9 cellular contexts compared by ENCODE assay signal in the genomic region with DNA sequence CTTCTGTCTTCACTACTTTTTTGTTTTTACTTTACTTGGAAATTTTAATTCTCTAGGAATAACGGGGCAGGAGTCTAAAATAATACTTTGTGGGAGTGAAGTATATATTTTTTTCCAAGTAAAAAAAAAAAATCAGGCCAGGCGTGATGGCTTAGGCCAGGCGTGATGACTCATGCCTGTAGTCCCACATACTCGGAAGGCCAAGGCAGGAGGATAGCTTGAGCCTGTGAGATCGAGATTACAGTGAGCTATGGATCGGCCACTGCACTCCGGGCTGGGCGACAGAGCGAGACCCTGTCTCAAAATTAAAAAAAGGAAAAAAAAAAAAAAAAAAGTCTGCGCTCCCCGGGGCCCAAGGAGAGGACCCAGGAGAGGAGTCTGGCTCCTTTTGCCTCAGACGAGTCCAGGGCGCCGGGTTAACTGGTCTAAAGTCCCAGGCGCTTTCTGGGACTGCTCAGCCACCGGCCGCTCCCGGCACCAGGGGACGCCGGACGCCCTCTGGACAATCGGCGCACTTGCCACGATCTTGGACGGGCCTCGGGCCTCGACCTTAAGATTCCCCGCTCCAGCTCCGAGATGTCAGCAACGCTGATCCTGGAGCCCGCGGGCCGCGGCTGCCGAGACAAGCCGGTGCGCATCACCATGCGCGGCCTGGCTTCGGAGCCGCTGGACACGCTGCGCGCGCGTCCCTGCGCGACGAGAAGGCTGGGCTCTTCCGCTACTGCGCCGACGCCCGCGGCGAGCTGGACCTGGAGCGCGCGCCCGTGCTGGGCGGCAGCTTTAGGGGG. TPM values are rescaled to one million over a fixed set of nuclear protein-coding genes. Genes with fewer than 3 reads are reported as not detected.
DNase-seq lines count a peak whose midpoint lies in the region; ATAC-seq and TF ChIP-seq lines count a peak whose summit lies in the region.
"Had no signal": no experiment of that assay in that cellular context is flagged by ENCODE, and none has a peak within 500 bp of the region (broad histone marks: within the 10 kb centered on the region; RNA-seq: fewer than 3 reads in every experiment).

No MANE protein-coding gene starts in this region.

- no peak overlapping the region for H3K4me3 Mint-ChIP-seq in neural progenitor cell

- no peaks in the 10 kb centered on the region for H3K9me3 ChIP-seq in RWPE2 (ENCODE audit: severe bottlenecking)
- H3K9me3 ChIP-seq in neural progenitor cell (ENCODE audit: low read depth): no peaks in the 10 kb centered on the region
- H3K9me3 ChIP-seq in BE2C: peaks cover 5% of the 10 kb centered on the region

- peaks cover 5% of the 10 kb centered on the region for H3K4me1 Mint-ChIP-seq in neural progenitor cell

- ATAC-seq in RWPE2 (ENCODE audit: low read depth) (0 out of 3 replicates have a peak, but pooled peaks have one; percentile 7), GM18858 (IDR thresholded peaks at IDR 0.05; ENCODE audit: unreplicated experiment) (no peak), HG03196 (IDR thresholded peaks at IDR 0.05; ENCODE audit: unreplicated experiment) (no peak)

- H3K27me3 Mint-ChIP-seq in neural progenitor cell (ENCODE audit: insufficient read depth, low read depth): peaks cover 5% of the 10 kb centered on the region

- H3F3A ChIP-seq in neural progenitor cell (ENCODE audit: low read depth): no peaks in the 10 kb centered on the region

- H3K9ac ChIP-seq in neural progenitor cell: no peak overlapping the region

- peaks cover 57% of the 10 kb centered on the region for H3K9me3 Mint-ChIP-seq in neural progenitor cell

- no peaks in the 10 kb centered on the region for H3K27me3 ChIP-seq in RWPE2 (ENCODE audit: insufficient read depth, poor library complexity, severe bottlenecking)
- H3K27me3 ChIP-seq in neural progenitor cell: peaks cover 34% of the 10 kb centered on the region
- no peaks in the 10 kb centered on the region for H3K27me3 ChIP-seq in BE2C
- H3K27me3 ChIP-seq: SJSA1 had no signal

- no peak overlapping the region for H2AFZ ChIP-seq in neural progenitor cell (replicated peaks)

- peaks cover 15% of the 10 kb centered on the region for H3K36me3 Mint-ChIP-seq in neural progenitor cell

- no peaks in the 10 kb centered on the region for H3K4me1 ChIP-seq in RWPE2 (ENCODE audit: insufficient read depth, poor library complexity, severe bottlenecking)
- H3K4me1 ChIP-seq in neural progenitor cell: peaks cover 7% of the 10 kb centered on the region
- no peaks in the 10 kb centered on the region for H3K4me1 ChIP-seq in BE2C

- H3K79me2 ChIP-seq in neural progenitor cell (ENCODE audit: low read depth): peaks cover 21% of the 10 kb centered on the region

- no peak overlapping the region for H3K27ac ChIP-seq in RWPE2 (ENCODE audit: poor library complexity, severe bottlenecking)
- no peak overlapping the region for H3K27ac ChIP-seq in neural progenitor cell
- H3K27ac ChIP-seq: SJSA1 had no signal

- TF ChIP-seq CTCF in AG09309 (IDR thresholded peaks at IDR 0.05; ENCODE audit: control insufficient read depth, insufficient read depth, low read depth, low read length, missing control alignments): peak; percentile 6
- TF ChIP-seq CTCF in RWPE2 (IDR thresholded peaks at IDR 0.05; ENCODE audit: poor library complexity, severe bottlenecking): no peak
- TF ChIP-seq CTCF in fibroblast of mammary gland (conservative IDR thresholded peaks at IDR 0.05; ENCODE audit: control insufficient read depth, insufficient read depth, low read depth, low read length): no peak
- TF ChIP-seq CTCF in neural progenitor cell (IDR thresholded peaks at IDR 0.05): no peak
- TF ChIP-seq CTCF in BE2C (IDR thresholded peaks at IDR 0.05; ENCODE audit: low read depth, low read length): no peak

- H3K4me3 ChIP-seq in AG09309 (ENCODE audit: control insufficient read depth, low read depth, low read length) (peak overlapping the region; percentile 50), RWPE2 (ENCODE audit: severe bottlenecking) (peak overlapping the region; percentile 5), fibroblast of mammary gland (ENCODE audit: control insufficient read depth, low read depth, low read length) (peak overlapping the region; percentile 34), neural progenitor cell (no peak overlapping the region), BE2C (ENCODE audit: low read depth, low read length) (no peak overlapping the region)
- H3K4me3 ChIP-seq: SJSA1 had no signal

- no peaks in the 10 kb centered on the region for H4K20me1 ChIP-seq in neural progenitor cell (ENCODE audit: low read depth)

- no peak overlapping the region for H3K4me2 ChIP-seq in neural progenitor cell

- DNase-seq in AG09309 (ENCODE audit: low read depth): no peak
- DNase-seq in RWPE2 (ENCODE audit: low spot score): no peak
- DNase-seq in fibroblast of mammary gland (ENCODE audit: low read depth): peak; percentile 61
- DNase-seq in neural progenitor cell (ENCODE audit: low spot score): peak; percentile 15
- no peak for DNase-seq in activated gamma-delta T cell treated with Interleukin-2 at 50 U/mL for 16 hours
- DNase-seq in BE2C: no peak

- H3K36me3 ChIP-seq in RWPE2 (ENCODE audit: low read depth) (0 out of 2 replicates have a peak, but pooled peaks cover 3% of the 10 kb centered on the region), neural progenitor cell (peaks cover under 1% of the 10 kb centered on the region), BE2C (0 out of 2 replicates have a peak, but pooled peaks cover 3% of the 10 kb centered on the region)

- H3K27ac Mint-ChIP-seq in neural progenitor cell: no peak overlapping the region

RNA-seq across cellular contexts. Expression of a gene that starts 2.7 kb away (rescaled TPM):
- total RNA-seq in neural progenitor cell (ENCODE audit: low replicate concordance): 19.5 and 26.1 TPM in 2 replicates
- polyA plus RNA-seq in BE2C (2012; ENCODE audit: insufficient read depth, insufficient read length, low read depth): 6.1 TPM

RNA-seq across cellular contexts. Expression of a gene that starts 42.2 kb away (rescaled TPM):
- 19.0 and 25.1 TPM in 2 replicates for total RNA-seq in neural progenitor cell (ENCODE audit: low replicate concordance)
- 2.1 TPM for polyA plus RNA-seq in BE2C (2012; ENCODE audit: insufficient read depth, insufficient read length, low read depth)

Comparison
In these comparisons a context has a peak if more than half of its experiments do, and no peak if none do; other contexts are left out.
1. DNase-seq: peak in fibroblast of mammary gland (single experiment) and neural progenitor cell (single experiment); none in AG09309 (single experiment), RWPE2 (single experiment), activated gamma-delta T cell treated with Interleukin-2 at 50 U/mL for 16 hours (single experiment) and BE2C (single experiment).
2. H3K4me3 ChIP-seq: peak in AG09309 (single experiment), RWPE2 (single experiment) and fibroblast of mammary gland (single experiment); none in neural progenitor cell (single experiment) and BE2C (single experiment).